ENCODE assay signal across 8 cellular contexts in the genomic region with DNA sequence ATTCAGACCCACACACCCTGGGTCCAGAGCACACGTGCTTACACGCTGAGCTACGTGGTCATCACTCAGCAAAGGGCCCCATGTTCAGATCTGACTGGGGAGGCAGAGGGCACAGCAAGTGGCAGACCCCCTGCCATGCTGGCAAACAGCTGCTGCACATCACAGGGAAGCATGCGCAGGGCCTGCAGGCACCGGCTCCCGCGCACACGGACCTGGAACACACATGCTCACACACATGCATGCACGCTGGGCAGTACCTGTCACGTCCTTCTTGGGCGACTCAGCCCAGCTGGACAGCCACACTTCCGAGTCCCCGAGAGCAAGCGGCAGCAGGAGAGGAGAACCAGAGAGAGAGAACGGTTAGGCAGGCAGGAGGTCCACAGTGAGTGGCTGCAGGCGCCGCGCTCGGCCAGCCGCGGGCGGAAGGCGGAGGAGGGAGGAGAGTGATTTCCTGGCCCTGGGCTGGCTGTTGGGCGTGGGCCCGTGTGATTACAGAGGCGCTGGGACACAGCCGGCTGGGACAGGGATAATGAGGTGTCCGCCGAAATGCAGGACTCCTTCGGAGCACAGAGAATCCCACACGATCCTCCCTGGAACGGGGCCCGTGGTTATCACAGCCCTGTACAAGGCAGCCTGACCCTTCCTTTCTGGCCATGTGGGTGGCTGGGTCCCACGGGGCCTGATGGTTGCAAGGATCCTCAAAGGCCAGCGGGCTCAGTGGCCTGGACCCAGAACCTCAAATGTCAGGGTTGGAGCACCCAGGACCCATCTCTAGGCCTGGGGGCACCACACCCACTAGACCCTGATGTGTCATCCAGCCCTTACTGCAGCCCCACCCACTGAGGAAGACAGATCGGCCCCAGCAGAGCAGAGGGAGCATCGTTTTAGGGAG.
DNase-seq lines count a peak whose midpoint lies in the region; ATAC-seq and TF ChIP-seq lines count a peak whose summit lies in the region.

No MANE protein-coding gene starts in this region.

- peak overlapping the region; percentile 75 for H3K4me3 Mint-ChIP-seq in activated naive CD4-positive, alpha-beta T cell treated with anti-CD3 and anti-CD28 coated beads, Interleukin-2, amount 50 U/mL, for 24 hours
- peak overlapping the region; percentile 40 for H3K4me3 Mint-ChIP-seq in memory B cell

- no peaks in the 10 kb centered on the region for H3K27me3 Mint-ChIP-seq in activated naive CD4-positive, alpha-beta T cell treated with anti-CD3 and anti-CD28 coated beads, Interleukin-2, amount 50 U/mL, for 24 hours
- H3K27me3 Mint-ChIP-seq in memory B cell, result no peaks in the 10 kb centered on the region

- H3K4me1 ChIP-seq in aorta (ENCODE audit: control insufficient read depth in 1 of 2, insufficient read depth in 2 of 2, low read length in 2 of 2), result no peaks in the 10 kb centered on the region

- H3K36me3 ChIP-seq in aorta (ENCODE audit: control insufficient read depth in 1 of 2, insufficient read depth in 2 of 2, low read length in 1 of 2), result no peaks in the 10 kb centered on the region

- no peak overlapping the region for H3K27ac ChIP-seq in aorta (ENCODE audit: low read depth in 1 of 2, low read length in 2 of 2)

- WGBS in aorta, 2 donors, result 42 to 47% methylated on average over 37 of the region's 37 CpGs

- H3K9me3 ChIP-seq in aorta (ENCODE audit: control insufficient read depth, low read length), result no peaks in the 10 kb centered on the region

- no peaks in the 10 kb centered on the region for H3K36me3 Mint-ChIP-seq in activated naive CD4-positive, alpha-beta T cell treated with anti-CD3 and anti-CD28 coated beads, Interleukin-2, amount 50 U/mL, for 24 hours
- H3K36me3 Mint-ChIP-seq in memory B cell, result peaks cover 5% of the 10 kb centered on the region

- no peak for ATAC-seq in memory B cell (ENCODE audit: low read depth)
- peak; percentile 74 for ATAC-seq in aorta (ENCODE audit: low FRiP score)

- H3K27me3 ChIP-seq in aorta (ENCODE audit: control insufficient read depth in 1 of 2, insufficient read depth in 2 of 2, low read length in 1 of 2), result no peaks in the 10 kb centered on the region

- H3K9me3 Mint-ChIP-seq in activated naive CD4-positive, alpha-beta T cell treated with anti-CD3 and anti-CD28 coated beads, Interleukin-2, amount 50 U/mL, for 24 hours, result no peaks in the 10 kb centered on the region
- peaks cover 1% of the 10 kb centered on the region for H3K9me3 Mint-ChIP-seq in memory B cell

- no peak for DNase-seq in activated naive CD4-positive, alpha-beta T cell treated with anti-CD3 and anti-CD28 coated beads, Interleukin-2, amount 50 U/mL, for 16 hours
- DNase-seq in cardiac fibroblast (ENCODE audit: low read depth in 2 of 2) (peak; percentile 66 to 71), memory B cell (ENCODE audit: low spot score in 2 of 2) (no peak), aorta (peak; percentile 79 to 92), DMS153 (lab: John Stamatoyannopoulos, UW) (no peak), NOMO-1 treated with dmso at 0.1 percent for 144 hours (lab: John Stamatoyannopoulos, UW; ENCODE audit: unreplicated experiment) (no peak), SK-N-DZ (ENCODE audit: low spot score) (no peak)

- H3K4me1 Mint-ChIP-seq in activated naive CD4-positive, alpha-beta T cell treated with anti-CD3 and anti-CD28 coated beads, Interleukin-2, amount 50 U/mL, for 24 hours, result peaks cover 17% of the 10 kb centered on the region
- H3K4me1 Mint-ChIP-seq in memory B cell, result peaks cover 8% of the 10 kb centered on the region

- no peak for TF ChIP-seq CTCF in cardiac fibroblast (IDR thresholded peaks at IDR 0.05; ENCODE audit: low read depth, low read length)

- H3K27ac Mint-ChIP-seq in activated naive CD4-positive, alpha-beta T cell treated with anti-CD3 and anti-CD28 coated beads, Interleukin-2, amount 50 U/mL, for 24 hours, result peak overlapping the region; percentile 43
- no peak overlapping the region for H3K27ac Mint-ChIP-seq in memory B cell

- intact Hi-C loops in aorta (cut with DNase I), result no loop called here

- H3K4me3 ChIP-seq in cardiac fibroblast (replicated peaks in 1 of 2; ENCODE audit: low read depth in 2 of 2, low read length in 2 of 2), result peak overlapping the region; percentile 24 to 54
- no peak overlapping the region for H3K4me3 ChIP-seq in aorta (ENCODE audit: low read length in 2 of 2)

Comparison
In these comparisons a context has a peak if more than half of its experiments do, and no peak if none do; other contexts are left out.
1. DNase-seq: peak in cardiac fibroblast (2 of 2) and aorta (2 of 2); none in activated naive CD4-positive, alpha-beta T cell treated with anti-CD3 and anti-CD28 coated beads, Interleukin-2, amount 50 U/mL, for 16 hours (single experiment), memory B cell (0 of 2), DMS153 (single experiment), NOMO-1 treated with dmso at 0.1 percent for 144 hours (single experiment) and SK-N-DZ (single experiment).
2. H3K4me3 ChIP-seq: peak in cardiac fibroblast (2 of 2); none in aorta (0 of 2).